1 cellular context compared by ENCODE assay signal in the genomic region with DNA sequence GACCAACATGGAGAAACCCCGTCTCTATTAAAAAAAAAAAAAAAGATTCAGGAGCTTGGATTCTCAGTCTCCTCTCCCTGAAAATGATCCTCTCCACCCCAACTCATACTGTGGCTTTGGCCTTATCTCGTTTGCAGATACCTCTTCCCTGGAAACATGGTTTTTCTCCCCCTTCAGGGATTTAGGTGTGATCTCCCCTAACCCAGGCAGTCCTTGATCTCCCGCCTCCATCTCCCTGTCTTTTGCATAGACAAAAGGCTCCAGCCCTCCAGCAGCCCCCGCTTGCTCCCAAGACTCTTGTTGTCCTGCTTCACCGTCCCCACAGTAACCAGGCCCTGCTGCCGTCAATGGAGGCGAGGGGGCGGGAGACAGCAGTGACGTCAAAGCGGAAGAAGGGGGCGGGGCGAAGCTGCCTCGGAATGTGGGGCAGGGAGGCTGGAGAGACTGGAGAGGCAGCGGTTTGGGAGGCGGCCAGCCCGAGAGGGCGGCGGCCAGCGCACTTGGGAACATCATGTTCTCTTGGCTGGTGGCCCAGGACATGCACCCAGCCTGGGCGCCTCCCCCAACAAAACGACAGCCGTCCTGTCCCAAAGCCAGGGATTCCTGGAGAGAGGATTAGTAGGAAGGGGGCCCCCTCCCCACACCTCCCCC.
TF ChIP-seq lines count a peak whose summit lies in the region.

No MANE protein-coding gene starts in this region.

TF ChIP-seq in HepG2, 621 proteins besides CTCF, POLR2A, EP300 and RAD21 (continued from another document and continues in another):
- peak; percentile 75 for TF ChIP-seq PATZ1 (CRISPR knock-in tag; IDR thresholded peaks at IDR 0.05)
- peak; percentile 45 for TF ChIP-seq ZNF501 (CRISPR knock-in tag; IDR thresholded peaks at IDR 0.05)
- TF ChIP-seq, protein P1, sequence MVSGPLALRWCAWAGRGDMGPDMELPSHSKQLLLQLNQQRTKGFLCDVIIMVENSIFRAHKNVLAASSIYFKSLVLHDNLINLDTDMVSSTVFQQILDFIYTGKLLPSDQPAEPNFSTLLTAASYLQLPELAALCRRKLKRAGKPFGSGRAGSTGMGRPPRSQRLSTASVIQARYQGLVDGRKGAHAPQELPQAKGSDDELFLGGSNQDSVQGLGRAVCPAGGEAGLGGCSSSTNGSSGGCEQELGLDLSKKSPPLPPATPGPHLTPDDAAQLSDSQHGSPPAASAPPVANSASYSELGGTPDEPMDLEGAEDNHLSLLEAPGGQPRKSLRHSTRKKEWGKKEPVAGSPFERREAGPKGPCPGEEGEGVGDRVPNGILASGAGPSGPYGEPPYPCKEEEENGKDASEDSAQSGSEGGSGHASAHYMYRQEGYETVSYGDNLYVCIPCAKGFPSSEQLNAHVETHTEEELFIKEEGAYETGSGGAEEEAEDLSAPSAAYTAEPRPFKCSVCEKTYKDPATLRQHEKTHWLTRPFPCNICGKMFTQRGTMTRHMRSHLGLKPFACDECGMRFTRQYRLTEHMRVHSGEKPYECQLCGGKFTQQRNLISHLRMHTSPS (CRISPR knock-in tag; IDR thresholded peaks at IDR 0.05; ENCODE audit: low read depth) = no peak
- TF ChIP-seq ZFP91 (CRISPR knock-in tag; IDR thresholded peaks at IDR 0.05; ENCODE audit: borderline replicate concordance) = peak; percentile 59; the same call in 1 of the 2 replicates
- TF ChIP-seq ZBTB1 (CRISPR knock-in tag; IDR thresholded peaks at IDR 0.05; ENCODE audit: borderline replicate concordance) = no peak
- TF ChIP-seq ZNF776 (CRISPR knock-in tag; IDR thresholded peaks at IDR 0.05) = no peak
- no peak for TF ChIP-seq RFX3 (CRISPR knock-in tag; IDR thresholded peaks at IDR 0.05)
- TF ChIP-seq MAF1 (CRISPR knock-in tag; IDR thresholded peaks at IDR 0.05; ENCODE audit: borderline replicate concordance) = no peak
- peak; percentile 12; the same call in 1 of the 2 replicates for TF ChIP-seq FOXK1 (CRISPR knock-in tag; IDR thresholded peaks at IDR 0.05; ENCODE audit: borderline replicate concordance, low read depth)
- no peak; the same call in 1 of the 2 replicates for TF ChIP-seq GATAD2A (CRISPR knock-in tag; IDR thresholded peaks at IDR 0.05)
- no peak for TF ChIP-seq DPF2 (CRISPR knock-in tag; IDR thresholded peaks at IDR 0.05; ENCODE audit: borderline replicate concordance, low read depth)
- no peak for TF ChIP-seq MEIS1 (CRISPR knock-in tag; IDR thresholded peaks at IDR 0.05; ENCODE audit: borderline replicate concordance)
- no peak for TF ChIP-seq NFRKB (IDR thresholded peaks at IDR 0.05)
- no peak for TF ChIP-seq ZNF468 (CRISPR knock-in tag; IDR thresholded peaks at IDR 0.05)
- TF ChIP-seq HDAC2 (CRISPR knock-in tag; IDR thresholded peaks at IDR 0.05) = peak; percentile 2; the same call in 1 of the 2 replicates
- no peak for TF ChIP-seq ZKSCAN8 (CRISPR knock-in tag; IDR thresholded peaks at IDR 0.05; ENCODE audit: borderline replicate concordance)
- TF ChIP-seq ZSCAN21 (CRISPR knock-in tag; IDR thresholded peaks at IDR 0.05; ENCODE audit: borderline replicate concordance) = 0 out of 2 replicates have a peak, but pooled peaks have one; percentile 14
- peak; percentile 67; the same call in 1 of the 2 replicates for TF ChIP-seq HOXA3 (CRISPR knock-in tag; IDR thresholded peaks at IDR 0.05)
- TF ChIP-seq, protein P2, sequence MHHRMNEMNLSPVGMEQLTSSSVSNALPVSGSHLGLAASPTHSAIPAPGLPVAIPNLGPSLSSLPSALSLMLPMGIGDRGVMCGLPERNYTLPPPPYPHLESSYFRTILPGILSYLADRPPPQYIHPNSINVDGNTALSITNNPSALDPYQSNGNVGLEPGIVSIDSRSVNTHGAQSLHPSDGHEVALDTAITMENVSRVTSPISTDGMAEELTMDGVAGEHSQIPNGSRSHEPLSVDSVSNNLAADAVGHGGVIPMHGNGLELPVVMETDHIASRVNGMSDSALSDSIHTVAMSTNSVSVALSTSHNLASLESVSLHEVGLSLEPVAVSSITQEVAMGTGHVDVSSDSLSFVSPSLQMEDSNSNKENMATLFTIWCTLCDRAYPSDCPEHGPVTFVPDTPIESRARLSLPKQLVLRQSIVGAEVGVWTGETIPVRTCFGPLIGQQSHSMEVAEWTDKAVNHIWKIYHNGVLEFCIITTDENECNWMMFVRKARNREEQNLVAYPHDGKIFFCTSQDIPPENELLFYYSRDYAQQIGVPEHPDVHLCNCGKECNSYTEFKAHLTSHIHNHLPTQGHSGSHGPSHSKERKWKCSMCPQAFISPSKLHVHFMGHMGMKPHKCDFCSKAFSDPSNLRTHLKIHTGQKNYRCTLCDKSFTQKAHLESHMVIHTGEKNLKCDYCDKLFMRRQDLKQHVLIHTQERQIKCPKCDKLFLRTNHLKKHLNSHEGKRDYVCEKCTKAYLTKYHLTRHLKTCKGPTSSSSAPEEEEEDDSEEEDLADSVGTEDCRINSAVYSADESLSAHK (CRISPR knock-in tag; IDR thresholded peaks at IDR 0.05; ENCODE audit: borderline replicate concordance) = no peak
- no peak for TF ChIP-seq ATF6 (CRISPR knock-in tag; conservative IDR thresholded peaks at IDR 0.05)
- TF ChIP-seq, protein P3, sequence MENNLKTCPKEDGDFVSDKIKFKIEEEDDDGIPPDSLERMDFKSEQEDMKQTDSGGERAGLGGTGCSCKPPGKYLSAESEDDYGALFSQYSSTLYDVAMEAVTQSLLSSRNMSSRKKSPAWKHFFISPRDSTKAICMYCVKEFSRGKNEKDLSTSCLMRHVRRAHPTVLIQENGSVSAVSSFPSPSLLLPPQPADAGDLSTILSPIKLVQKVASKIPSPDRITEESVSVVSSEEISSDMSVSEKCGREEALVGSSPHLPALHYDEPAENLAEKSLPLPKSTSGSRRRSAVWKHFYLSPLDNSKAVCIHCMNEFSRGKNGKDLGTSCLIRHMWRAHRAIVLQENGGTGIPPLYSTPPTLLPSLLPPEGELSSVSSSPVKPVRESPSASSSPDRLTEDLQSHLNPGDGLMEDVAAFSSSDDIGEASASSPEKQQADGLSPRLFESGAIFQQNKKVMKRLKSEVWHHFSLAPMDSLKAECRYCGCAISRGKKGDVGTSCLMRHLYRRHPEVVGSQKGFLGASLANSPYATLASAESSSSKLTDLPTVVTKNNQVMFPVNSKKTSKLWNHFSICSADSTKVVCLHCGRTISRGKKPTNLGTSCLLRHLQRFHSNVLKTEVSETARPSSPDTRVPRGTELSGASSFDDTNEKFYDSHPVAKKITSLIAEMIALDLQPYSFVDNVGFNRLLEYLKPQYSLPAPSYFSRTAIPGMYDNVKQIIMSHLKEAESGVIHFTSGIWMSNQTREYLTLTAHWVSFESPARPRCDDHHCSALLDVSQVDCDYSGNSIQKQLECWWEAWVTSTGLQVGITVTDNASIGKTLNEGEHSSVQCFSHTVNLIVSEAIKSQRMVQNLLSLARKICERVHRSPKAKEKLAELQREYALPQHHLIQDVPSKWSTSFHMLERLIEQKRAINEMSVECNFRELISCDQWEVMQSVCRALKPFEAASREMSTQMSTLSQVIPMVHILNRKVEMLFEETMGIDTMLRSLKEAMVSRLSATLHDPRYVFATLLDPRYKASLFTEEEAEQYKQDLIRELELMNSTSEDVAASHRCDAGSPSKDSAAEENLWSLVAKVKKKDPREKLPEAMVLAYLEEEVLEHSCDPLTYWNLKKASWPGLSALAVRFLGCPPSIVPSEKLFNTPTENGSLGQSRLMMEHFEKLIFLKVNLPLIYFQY (CRISPR knock-in tag; IDR thresholded peaks at IDR 0.05; ENCODE audit: borderline replicate concordance) = no peak
- 0 out of 2 replicates have a peak, but pooled peaks have one; percentile 7 for TF ChIP-seq ADNP (CRISPR knock-in tag; IDR thresholded peaks at IDR 0.05)
- no peak for TF ChIP-seq NPAS2 (CRISPR knock-in tag; IDR thresholded peaks at IDR 0.05; ENCODE audit: borderline replicate concordance)
- 0 out of 2 replicates have a peak, but pooled peaks have one; percentile 2 for TF ChIP-seq THAP11 (CRISPR knock-in tag; IDR thresholded peaks at IDR 0.05)
- TF ChIP-seq, protein P4, sequence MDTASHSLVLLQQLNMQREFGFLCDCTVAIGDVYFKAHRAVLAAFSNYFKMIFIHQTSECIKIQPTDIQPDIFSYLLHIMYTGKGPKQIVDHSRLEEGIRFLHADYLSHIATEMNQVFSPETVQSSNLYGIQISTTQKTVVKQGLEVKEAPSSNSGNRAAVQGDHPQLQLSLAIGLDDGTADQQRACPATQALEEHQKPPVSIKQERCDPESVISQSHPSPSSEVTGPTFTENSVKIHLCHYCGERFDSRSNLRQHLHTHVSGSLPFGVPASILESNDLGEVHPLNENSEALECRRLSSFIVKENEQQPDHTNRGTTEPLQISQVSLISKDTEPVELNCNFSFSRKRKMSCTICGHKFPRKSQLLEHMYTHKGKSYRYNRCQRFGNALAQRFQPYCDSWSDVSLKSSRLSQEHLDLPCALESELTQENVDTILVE (CRISPR knock-in tag; IDR thresholded peaks at IDR 0.05) = no peak
- TF ChIP-seq LCORL (IDR thresholded peaks at IDR 0.05) = no peak
- peak; percentile 67; the same call in 1 of the 2 replicates for TF ChIP-seq LCORL (CRISPR knock-in tag; IDR thresholded peaks at IDR 0.05)
- TF ChIP-seq ATM (IDR thresholded peaks at IDR 0.05; ENCODE audit: borderline replicate concordance) = no peak
- TF ChIP-seq CCDC6 (CRISPR knock-in tag; IDR thresholded peaks at IDR 0.05) = no peak
- no peak for TF ChIP-seq SOX6 (IDR thresholded peaks at IDR 0.05)
- TF ChIP-seq SOX6 (CRISPR knock-in tag; IDR thresholded peaks at IDR 0.05) = peak; percentile 76
- no peak for TF ChIP-seq ZNF878 (CRISPR knock-in tag; IDR thresholded peaks at IDR 0.05)
- no peak for TF ChIP-seq KAT2B (IDR thresholded peaks at IDR 0.05; ENCODE audit: borderline replicate concordance, low read depth, low read length)
- no peak for TF ChIP-seq FOXP4 (CRISPR knock-in tag; IDR thresholded peaks at IDR 0.05)
- TF ChIP-seq ZNF496 (CRISPR knock-in tag; IDR thresholded peaks at IDR 0.05; ENCODE audit: insufficient replicate concordance) = no peak
- no peak for TF ChIP-seq ARHGAP35 (CRISPR knock-in tag; IDR thresholded peaks at IDR 0.05; ENCODE audit: borderline replicate concordance)
- peak; percentile 63 for TF ChIP-seq ZFX (CRISPR knock-in tag; IDR thresholded peaks at IDR 0.05; ENCODE audit: low read depth)
- TF ChIP-seq ZNF138 (CRISPR knock-in tag; IDR thresholded peaks at IDR 0.05; ENCODE audit: low read depth) = no peak
- TF ChIP-seq, protein P5, sequence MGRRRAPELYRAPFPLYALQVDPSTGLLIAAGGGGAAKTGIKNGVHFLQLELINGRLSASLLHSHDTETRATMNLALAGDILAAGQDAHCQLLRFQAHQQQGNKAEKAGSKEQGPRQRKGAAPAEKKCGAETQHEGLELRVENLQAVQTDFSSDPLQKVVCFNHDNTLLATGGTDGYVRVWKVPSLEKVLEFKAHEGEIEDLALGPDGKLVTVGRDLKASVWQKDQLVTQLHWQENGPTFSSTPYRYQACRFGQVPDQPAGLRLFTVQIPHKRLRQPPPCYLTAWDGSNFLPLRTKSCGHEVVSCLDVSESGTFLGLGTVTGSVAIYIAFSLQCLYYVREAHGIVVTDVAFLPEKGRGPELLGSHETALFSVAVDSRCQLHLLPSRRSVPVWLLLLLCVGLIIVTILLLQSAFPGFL (CRISPR knock-in tag; IDR thresholded peaks at IDR 0.05) = no peak
- TF ChIP-seq PRPF4 (IDR thresholded peaks at IDR 0.05; ENCODE audit: low read depth, low read length, poor library complexity, severe bottlenecking) = peak; percentile 2
- no peak for TF ChIP-seq ZSCAN29 (CRISPR knock-in tag; conservative IDR thresholded peaks at IDR 0.05)
- no peak for TF ChIP-seq RARA (CRISPR knock-in tag; IDR thresholded peaks at IDR 0.05)
